In genomic region chr12:47811581-47812484, GRCh38 we compare ENCODE assay signal across 8 cellular contexts. TPM values are rescaled to one million over a fixed set of nuclear protein-coding genes. Genes with fewer than 3 reads are reported as not detected.
DNase-seq lines count a peak whose midpoint lies in the region; ATAC-seq, FAIRE-seq and TF ChIP-seq lines count a peak whose summit lies in the region.

No MANE protein-coding gene starts in this region.

- TF ChIP-seq CTCF in SK-N-SH (IDR thresholded peaks at IDR 0.05) (no peak), fibroblast of lung (conservative IDR thresholded peaks at IDR 0.05 in 1 of 2, IDR thresholded peaks at IDR 0.05 in 1 of 2; ENCODE audit: low read depth in 1 of 2, low read length in 2 of 2) (no peak), pancreas (IDR thresholded peaks at IDR 0.05) (no peak)

- TF ChIP-seq POLR2A in erythroblast (IDR thresholded peaks at IDR 0.05; ENCODE audit: low read length) = no peak

- WGBS in SK-N-SH (ENCODE audit: low lambda C conversion rate) = 62% methylated on average over 14 of the region's 14 CpGs
- WGBS in pancreas, 2 donors = 70 to 73% methylated on average over 14 of the region's 14 CpGs

- no peak overlapping the region for H2AFZ ChIP-seq in SK-N-SH (ENCODE audit: low read depth)
- no peak overlapping the region for H2AFZ ChIP-seq in fibroblast of lung (ENCODE audit: low read length)

- peaks cover 100% of the 10 kb centered on the region for H3K79me2 ChIP-seq in SK-N-SH (ENCODE audit: insufficient read depth)
- peaks cover 88% of the 10 kb centered on the region for H3K79me2 ChIP-seq in fibroblast of lung (ENCODE audit: control insufficient read depth, insufficient read depth, low read length)

- H3F3A ChIP-seq in SK-N-SH (replicated peaks; ENCODE audit: insufficient read depth) = peaks cover 18% of the 10 kb centered on the region

- H3K27ac ChIP-seq in SK-N-SH (ENCODE audit: low read depth in 2 of 2, low read length in 1 of 2) = peak overlapping the region; percentile 48 to 84
- peak overlapping the region; percentile 92 for H3K27ac ChIP-seq in fibroblast of lung (ENCODE audit: insufficient read depth, low read length)
- peak overlapping the region; percentile 67 to 86 (median 80) for H3K27ac ChIP-seq in pancreas

- H3K9me2 ChIP-seq in SK-N-SH = no peaks in the 10 kb centered on the region

- H3K4me3 ChIP-seq in SK-N-SH (ENCODE audit: low read depth in 2 of 2, low read length in 1 of 2) (no peak overlapping the region; a peak in 1 of 4 replicates), fibroblast of lung (replicated peaks in 1 of 4; ENCODE audit: control extremely low read depth in 1 of 4, insufficient read depth in 1 of 4, low read depth in 3 of 4, low read length in 4 of 4) (peak overlapping the region in 3 of 4 experiments; percentile 0 to 58 (median 23)), pancreas (peak overlapping the region in 1 of 4 donors; percentile 40)

- H3K9ac ChIP-seq in SK-N-SH = peak overlapping the region; percentile 46
- peak overlapping the region; percentile 48 for H3K9ac ChIP-seq in fibroblast of lung (ENCODE audit: insufficient read depth, low read length)

- CTCF ChIA-PET in SK-N-SH (lab: Yijun Ruan, JAX) = interaction anchor here (0.9 to 5.0 kb wide), 10 partner anchors 9 to 70 kb away, joined by 3 to 25 read pairs (median 4); no protein-coding TSS in a partner anchor

- no peak for FAIRE-seq in pancreas (lab: Jason Lieb, UNC)

- H4K20me1 ChIP-seq in SK-N-SH (ENCODE audit: insufficient read depth) = peaks cover 94% of the 10 kb centered on the region
- no peaks in the 10 kb centered on the region for H4K20me1 ChIP-seq in fibroblast of lung (ENCODE audit: control insufficient read depth, extremely low read depth, insufficient read depth, low read length)

- H3K4me2 ChIP-seq in SK-N-SH (peak overlapping the region; percentile 62), fibroblast of lung (ENCODE audit: extremely low read depth, insufficient read depth, low read length) (peak overlapping the region; percentile 76)

- peak in 2 of 4 donors; percentile 13 to 14 for ATAC-seq in pancreas
- no peak for ATAC-seq in left lobe of liver
- ATAC-seq in HG03095 (IDR thresholded peaks at IDR 0.05; ENCODE audit: unreplicated experiment) = no peak

- POLR2A ChIA-PET in SK-N-SH (lab: Yijun Ruan, JAX) = interaction anchor here (0.6 kb wide), 1 partner anchor 26 kb away, joined by 3 read pairs; no protein-coding TSS in a partner anchor

- no peak for TF ChIP-seq RAD21 in SK-N-SH (IDR thresholded peaks at IDR 0.05; ENCODE audit: low read length)

- intact Hi-C loops in pancreas (cut with DNase I) = no loop called here

- H3K36me3 ChIP-seq in SK-N-SH (replicated peaks in 1 of 2; ENCODE audit: control insufficient read depth in 1 of 2, insufficient read depth in 2 of 2, low read length in 1 of 2) (peaks cover 6 to 7% of the 10 kb centered on the region in 2 experiments), fibroblast of lung (ENCODE audit: control insufficient read depth, insufficient read depth, low read length) (no peaks in the 10 kb centered on the region), pancreas (no peaks in the 10 kb centered on the region)

- DNase-seq in EH (ENCODE audit: low read depth) = peak; percentile 87
- no peak for DNase-seq in SK-N-SH
- DNase-seq in fibroblast of lung (ENCODE audit: low read depth in 2 of 2) = peak; percentile 83 to 92
- peak in 1 of 6 donors; percentile 22 for DNase-seq in pancreas
- DNase-seq in erythroblast (lab: John Stamatoyannopoulos, UW) = no peak
- no peak for DNase-seq in left lobe of liver (ENCODE audit: low spot score)
- DNase-seq in NCI-H2196 treated with DMSO at 0.1 percent for 48 hours (lab: John Stamatoyannopoulos, UW; ENCODE audit: unreplicated experiment) = no peak

- H3K4me1 ChIP-seq in SK-N-SH (ENCODE audit: control insufficient read depth in 1 of 2, insufficient read depth in 2 of 2, low read depth in 1 of 2, low read length in 1 of 2) (peaks cover 63 to 76% of the 10 kb centered on the region in 2 experiments), fibroblast of lung (ENCODE audit: control insufficient read depth, extremely low read depth, insufficient read depth, low read length) (peaks cover 71% of the 10 kb centered on the region), pancreas (peaks cover 0 to 30% (median 10%) of the 10 kb centered on the region in 3 donors)

- H3K27me3 ChIP-seq in SK-N-SH (ENCODE audit: insufficient read depth) (no peaks in the 10 kb centered on the region), fibroblast of lung (ENCODE audit: control insufficient read depth, insufficient read depth, low read length) (no peaks in the 10 kb centered on the region), pancreas (no peaks in the 10 kb centered on the region)

- H3K9me3 ChIP-seq in SK-N-SH = no peaks in the 10 kb centered on the region
- no peaks in the 10 kb centered on the region for H3K9me3 ChIP-seq in fibroblast of lung (ENCODE audit: control insufficient read depth, insufficient read depth, low read depth, low read length)
- H3K9me3 ChIP-seq in pancreas = no peaks in the 10 kb centered on the region

- no peak; a peak in 1 of 4 replicates for TF ChIP-seq EP300 in SK-N-SH (IDR thresholded peaks at IDR 0.05; ENCODE audit: borderline replicate concordance in 1 of 2, low read depth in 1 of 2, low read length in 1 of 2)

TF ChIP-seq in SK-N-SH, 30 proteins besides CTCF, POLR2A, EP300 and RAD21 (continues in another document):
- TF ChIP-seq ELF1 (IDR thresholded peaks at IDR 0.05) (no peak), TCF12 (IDR thresholded peaks at IDR 0.05) (peak; percentile 71; the same call in 1 of the 2 replicates), RFX5 (IDR thresholded peaks at IDR 0.05; ENCODE audit: low read length) (no peak), MAX (IDR thresholded peaks at IDR 0.05; ENCODE audit: low read depth) (peak; percentile 40; the same call in 1 of the 2 replicates), NRF1 (IDR thresholded peaks at IDR 0.05; ENCODE audit: low read depth, low read length) (no peak), YY1 (IDR thresholded peaks at IDR 0.05; ENCODE audit: low read depth) (no peak), ZBTB33 (IDR thresholded peaks at IDR 0.05; ENCODE audit: borderline replicate concordance, low read depth) (no peak), PBX3 (IDR thresholded peaks at IDR 0.05) (peak; percentile 16; the same call in 1 of the 2 replicates), GATA2 (CRISPR knock-in tag; IDR thresholded peaks at IDR 0.05) (no peak), SMC3 (IDR thresholded peaks at IDR 0.05; ENCODE audit: low read depth, low read length) (no peak), FOXJ3 (CRISPR knock-in tag; IDR thresholded peaks at IDR 0.05) (no peak)

RNA-seq across cellular contexts. Expression of gene HDAC7, which starts 7.9 kb away (rescaled TPM):
- polyA plus RNA-seq in SK-N-SH (2012; rRNA removed) (32.7 and 51.0 TPM in 2 replicates), fibroblast of lung (31.6 and 35.4 TPM in 2 replicates), pancreas (10 to 100 TPM; 36.6 to 48.1 TPM)
- polyA plus RNA-seq in SK-N-SH (2012; cell fraction: cytosol; rRNA removed) = 20.4 and 31.4 TPM in 2 replicates
- polyA plus RNA-seq in SK-N-SH (2012; cell fraction: nucleus; rRNA removed) = 227 and 305 TPM in 2 replicates
- total RNA-seq in fibroblast of lung (23.6 and 28.1 TPM in 2 replicates), pancreas (10 to 100 TPM; 17.9 to 45.5 (median 20.1) TPM), left lobe of liver (8.1 TPM)
- 47.2 and 50.5 TPM in 2 replicates for polyA plus RNA-seq in fibroblast of lung (2012)
- 94.8 and 140 TPM in 2 replicates for polyA minus RNA-seq in fibroblast of lung (ENCODE audit: low replicate concordance)

RNA-seq across cellular contexts. Expression of gene SLC48A1, which starts 38.8 kb away (rescaled TPM):
- 7.3 and 8.1 TPM in 2 replicates for polyA plus RNA-seq in SK-N-SH (2012; rRNA removed)
- 4.7 and 6.8 TPM in 2 replicates for polyA plus RNA-seq in SK-N-SH (2012; cell fraction: cytosol; rRNA removed)
- 13.1 and 16.1 TPM in 2 replicates for polyA plus RNA-seq in SK-N-SH (2012; cell fraction: nucleus; rRNA removed)
- total RNA-seq in fibroblast of lung = 12.8 and 18.7 TPM in 2 replicates
- polyA plus RNA-seq in fibroblast of lung = 8.9 and 9.0 TPM in 2 replicates
- polyA plus RNA-seq in fibroblast of lung (2012) = 12.1 and 13.2 TPM in 2 replicates
- polyA minus RNA-seq in fibroblast of lung (ENCODE audit: low replicate concordance) = 20.9 and 22.7 TPM in 2 replicates
- total RNA-seq in pancreas = 10 to 100 TPM; 12.2 to 17.2 (median 13.9) TPM
- 10 to 100 TPM; 12.4 to 14.2 TPM for polyA plus RNA-seq in pancreas
- total RNA-seq in left lobe of liver = 14.1 TPM

RNA-seq across cellular contexts. Expression of gene RAPGEF3, which starts 53.2 kb away (rescaled TPM):
- polyA plus RNA-seq in SK-N-SH (2012; rRNA removed) (0.90 and 0.93 TPM in 2 replicates), fibroblast of lung (0.83 and 0.95 TPM in 2 replicates), pancreas (10 to 100 TPM; 51.4 to 54.4 TPM)
- 0.23 and 0.42 TPM in 2 replicates for polyA plus RNA-seq in SK-N-SH (2012; cell fraction: cytosol; rRNA removed)
- 3.8 and 4.7 TPM in 2 replicates for polyA plus RNA-seq in SK-N-SH (2012; cell fraction: nucleus; rRNA removed)
- total RNA-seq in fibroblast of lung (1.0 and 2.8 TPM in 2 replicates), pancreas (1 to 10 TPM; 2.5 to 6.7 (median 5.0) TPM), left lobe of liver (2.1 TPM)
- polyA plus RNA-seq in fibroblast of lung (2012) = 0.93 and 1.2 TPM in 2 replicates
- polyA minus RNA-seq in fibroblast of lung (ENCODE audit: low replicate concordance) = 2.3 and 4.2 TPM in 2 replicates

Comparison
In these comparisons a context has a peak if more than half of its experiments do, and no peak if none do; other contexts are left out.
1. DNase-seq: peak in EH (single experiment) and fibroblast of lung (2 of 2); none in SK-N-SH (single experiment), erythroblast (0 of 2), left lobe of liver (single experiment) and NCI-H2196 treated with DMSO at 0.1 percent for 48 hours (single experiment).
2. H3K4me3 ChIP-seq: peak in fibroblast of lung (3 of 4); none in SK-N-SH (0 of 2).
3. Peak in every context shown above with its lines, with median percentiles within 50 percentile points of each other: H3K27ac ChIP-seq.